ENCODE assay signal across 12 cellular contexts in genomic region chr2:217835931-217836881, GRCh38.
DNase-seq lines count a peak whose midpoint lies in the region; TF ChIP-seq lines count a peak whose summit lies in the region.
"Had no signal": no experiment of that assay in that cellular context is flagged by ENCODE, and none has a peak within 500 bp of the region (broad histone marks: within the 10 kb centered on the region; RNA-seq: fewer than 3 reads in every experiment).

No MANE protein-coding gene starts in this region.

- peaks cover 4 to 14% of the 10 kb centered on the region in 2 donors for H3K4me1 ChIP-seq in esophagus (ENCODE audit: control insufficient read depth in 2 of 2, insufficient read depth in 2 of 2, low read length in 1 of 2)
- H3K4me1 ChIP-seq in mucosa of rectum (ENCODE audit: control insufficient read depth in 2 of 2, insufficient read depth in 2 of 2, low read length in 2 of 2), result peaks cover 0 to 4% of the 10 kb centered on the region in 2 donors
- peaks cover 50% of the 10 kb centered on the region for H3K4me1 ChIP-seq in vagina
- no peaks in the 10 kb centered on the region for H3K4me1 ChIP-seq in CD8-positive, alpha-beta memory T cell (ENCODE audit: insufficient read depth, low read length)
- H3K4me1 ChIP-seq: A549 had no signal

- H3K9me3 Mint-ChIP-seq in CD8-positive, alpha-beta memory T cell, result no peaks in the 10 kb centered on the region
- H3K9me3 Mint-ChIP-seq: activated naive CD8-positive, alpha-beta T cell treated with anti-CD3 and anti-CD28 coated beads for 36 hours; stimulated activated naive CD8-positive, alpha-beta T cell treated with anti-CD3 and anti-CD28 coated beads, Interleukin-15, Interleukin-2, amounts not matched to agents 100 ng/mL and 50 ng/mL, for 24 hours had no signal

- intact Hi-C loops in vagina (cut with DNase I), result no loop called here

- TF ChIP-seq CTCF in vagina (IDR thresholded peaks at IDR 0.05), result no peak

- CTCF ChIA-PET in CD8-positive, alpha-beta memory T cell (lab: Charles Lee), result interaction anchor here (0.6 kb wide), 1 partner anchor 395 kb away, joined by 3 read pairs; no protein-coding TSS in a partner anchor

- H3K27ac ChIP-seq in esophagus (ENCODE audit: low read depth in 2 of 2, low read length in 1 of 2) (peak overlapping the region; percentile 69 to 86), mucosa of rectum (ENCODE audit: low read depth in 2 of 2, low read length in 2 of 2) (peak overlapping the region; percentile 72 to 82), vagina (peak overlapping the region; percentile 74)
- no peak overlapping the region for H3K27ac ChIP-seq in CD8-positive, alpha-beta memory T cell (ENCODE audit: low read depth, low read length)

- POLR2A ChIA-PET in CD8-positive, alpha-beta memory T cell (lab: Charles Lee), result no interaction called here

- no peak overlapping the region for H3K4me3 Mint-ChIP-seq in CD8-positive, alpha-beta memory T cell
- H3K4me3 Mint-ChIP-seq: activated naive CD8-positive, alpha-beta T cell treated with anti-CD3 and anti-CD28 coated beads for 36 hours; stimulated activated naive CD8-positive, alpha-beta T cell treated with anti-CD3 and anti-CD28 coated beads, Interleukin-15, Interleukin-2, amounts not matched to agents 100 ng/mL and 50 ng/mL, for 24 hours had no signal

- 75 to 77% methylated on average over 18 of the region's 18 CpGs for WGBS in esophagus, 2 donors

- no peaks in the 10 kb centered on the region for H3K36me3 Mint-ChIP-seq in CD8-positive, alpha-beta memory T cell
- H3K36me3 Mint-ChIP-seq: activated naive CD8-positive, alpha-beta T cell treated with anti-CD3 and anti-CD28 coated beads for 36 hours had no signal

- no peak for TF ChIP-seq POLR2A in vagina (IDR thresholded peaks at IDR 0.05)

- DNase-seq in NCI-H2227 (lab: John Stamatoyannopoulos, UW; ENCODE audit: unreplicated experiment) (peak; percentile 11), NCI-H2227 treated with DMSO at 0.1 percent for 48 hours (lab: John Stamatoyannopoulos, UW) (no peak), vagina (ENCODE audit: extremely low spot score in 2 of 2) (peak in 1 of 2 donors; percentile 95), pons (ENCODE audit: low spot score) (no peak), NCI-H1417 treated with DMSO at 0.1 percent for 48 hours (lab: John Stamatoyannopoulos, UW) (no peak)
- DNase-seq in CD8-positive, alpha-beta memory T cell, result no peak
- DNase-seq: SW 1271 had no signal

- H3K27ac Mint-ChIP-seq in CD8-positive, alpha-beta memory T cell, result no peak overlapping the region
- H3K27ac Mint-ChIP-seq: activated naive CD8-positive, alpha-beta T cell treated with anti-CD3 and anti-CD28 coated beads for 36 hours; stimulated activated naive CD8-positive, alpha-beta T cell treated with anti-CD3 and anti-CD28 coated beads, Interleukin-15, Interleukin-2, amounts not matched to agents 100 ng/mL and 50 ng/mL, for 24 hours had no signal

- H3K27me3 ChIP-seq in esophagus (ENCODE audit: control insufficient read depth in 1 of 2, insufficient read depth in 2 of 2, low read length in 2 of 2) (no peaks in the 10 kb centered on the region), mucosa of rectum (ENCODE audit: control insufficient read depth in 2 of 2, insufficient read depth in 2 of 2, low read length in 2 of 2) (no peaks in the 10 kb centered on the region), vagina (no peaks in the 10 kb centered on the region)
- H3K27me3 ChIP-seq in CD8-positive, alpha-beta memory T cell (ENCODE audit: insufficient read depth, low read length, poor library complexity, severe bottlenecking), result no peaks in the 10 kb centered on the region

- H3K4me1 Mint-ChIP-seq in CD8-positive, alpha-beta memory T cell, result no peaks in the 10 kb centered on the region
- H3K4me1 Mint-ChIP-seq: activated naive CD8-positive, alpha-beta T cell treated with anti-CD3 and anti-CD28 coated beads for 36 hours had no signal

- H3K27me3 Mint-ChIP-seq in CD8-positive, alpha-beta memory T cell, result peaks cover 6 to 10% of the 10 kb centered on the region in 2 donors
- H3K27me3 Mint-ChIP-seq: activated naive CD8-positive, alpha-beta T cell treated with anti-CD3 and anti-CD28 coated beads for 36 hours had no signal

- H3K9ac ChIP-seq in mucosa of rectum (ENCODE audit: low read depth in 1 of 2, low read length in 2 of 2), result no peak overlapping the region

- no peak overlapping the region for H3K4me3 ChIP-seq in esophagus (ENCODE audit: low read depth in 1 of 2, low read length in 2 of 2)
- no peak overlapping the region for H3K4me3 ChIP-seq in mucosa of rectum (ENCODE audit: low read length in 2 of 2)
- H3K4me3 ChIP-seq in vagina, result no peak overlapping the region
- H3K4me3 ChIP-seq in CD8-positive, alpha-beta memory T cell (ENCODE audit: low read length), result no peak overlapping the region
- H3K4me3 ChIP-seq: A549 had no signal

- H3K36me3 ChIP-seq in esophagus (ENCODE audit: control insufficient read depth in 2 of 2, insufficient read depth in 2 of 2, low read length in 1 of 2) (peaks cover 3 to 24% of the 10 kb centered on the region in 2 donors), mucosa of rectum (ENCODE audit: control insufficient read depth in 2 of 2, insufficient read depth in 2 of 2, low read length in 2 of 2) (peaks cover 4 to 12% of the 10 kb centered on the region in 2 donors), vagina (peaks cover 0 to 53% of the 10 kb centered on the region in 2 donors)
- no peaks in the 10 kb centered on the region for H3K36me3 ChIP-seq in CD8-positive, alpha-beta memory T cell (ENCODE audit: insufficient read depth, low read length)

- H3K9me3 ChIP-seq in esophagus (ENCODE audit: control insufficient read depth in 2 of 2, insufficient read depth in 1 of 2, low read depth in 1 of 2, low read length in 1 of 2), result no peaks in the 10 kb centered on the region
- H3K9me3 ChIP-seq in mucosa of rectum (ENCODE audit: control insufficient read depth in 2 of 2, low read length in 2 of 2), result no peaks in the 10 kb centered on the region
- no peaks in the 10 kb centered on the region for H3K9me3 ChIP-seq in vagina
- H3K9me3 ChIP-seq in CD8-positive, alpha-beta memory T cell (ENCODE audit: low read length), result no peaks in the 10 kb centered on the region
- H3K9me3 ChIP-seq: A549 had no signal
